ENCODE assay signal across 31 cellular contexts in genomic region chr15:69223083-69223813, GRCh38.
DNase-seq lines count a peak whose midpoint lies in the region; ATAC-seq, FAIRE-seq and TF ChIP-seq lines count a peak whose summit lies in the region.
"Had no signal": no experiment of that assay in that cellular context is flagged by ENCODE, and none has a peak within 500 bp of the region (broad histone marks: within the 10 kb centered on the region; RNA-seq: fewer than 3 reads in every experiment).

No MANE protein-coding gene starts in this region.

- H3K27ac ChIP-seq in HepG2 (ENCODE audit: extremely low read length, insufficient read depth, low read length) (no peak overlapping the region), right lobe of liver (no peak overlapping the region), HEK293 (ENCODE audit: extremely low read depth, low read depth, low read length) (no peak overlapping the region)
- H3K27ac ChIP-seq: 22Rv1; A549; BLaER1; BLaER1 treated with 17β-estradiol and CSF1 and Interleukin-3, amounts not matched to agents 10 nM and 100 nM; C4-2B had no signal

- H3K79me2 ChIP-seq in HepG2 (ENCODE audit: insufficient read depth, low read length) = no peaks in the 10 kb centered on the region

- 95% methylated on average over 4 of the region's 4 CpGs for WGBS in HepG2 (ENCODE audit: low lambda C conversion rate)
- 88% methylated on average over 3 of the region's 4 CpGs for WGBS in right lobe of liver (ENCODE audit: insufficient coverage, low coverage, low lambda C conversion rate, missing lambda C conversion rate)

- intact Hi-C loops in HepG2 (cut with micrococcal nuclease; ENCODE audit: unreplicated experiment) (no loop called here), right lobe of liver (cut with DNase I) (no loop called here)

- H3K4me3 ChIP-seq in HepG2 (replicated peaks in 1 of 3; ENCODE audit: insufficient read depth in 1 of 3, low read depth in 2 of 3, low read length in 3 of 3) = no peak overlapping the region
- H3K4me3 ChIP-seq in right lobe of liver = no peak overlapping the region
- H3K4me3 ChIP-seq in HEK293 (ENCODE audit: low read depth, low read length) = no peak overlapping the region
- H3K4me3 ChIP-seq: A549; BLaER1; BLaER1 treated with 17β-estradiol and CSF1 and Interleukin-3, amounts not matched to agents 10 nM and 100 nM had no signal

- POLR2A ChIA-PET in HepG2 (lab: Yijun Ruan, JAX) (no interaction called here), HEK293 (lab: Yijun Ruan, JAX) (no interaction called here)

- H2AFZ ChIP-seq in HepG2 (ENCODE audit: low read length) = no peak overlapping the region

- H3K4me1 ChIP-seq in HepG2 (ENCODE audit: insufficient read depth, low read length) (peaks cover 61% of the 10 kb centered on the region), right lobe of liver (peaks cover 0 to 28% (median 11%) of the 10 kb centered on the region in 4 donors), HEK293 (ENCODE audit: control insufficient read depth, insufficient read depth, low read length) (no peaks in the 10 kb centered on the region)
- H3K4me1 ChIP-seq: BE2C; BLaER1; BLaER1 treated with 17β-estradiol and CSF1 and Interleukin-3, amounts not matched to agents 10 nM and 100 nM had no signal

- in situ Hi-C loops in HepG2 (cut with HindIII; ENCODE audit: extremely low pct_ligation_motif_present, low pct_unique_long_range_greater_than_20kb) = loop anchor here (5.0 kb wide), 2 partner anchors 61 to 166 kb away; partner anchors contain the start of gene GLCE

- no peak for TF ChIP-seq RAD21 in HepG2 (CRISPR knock-in tag; IDR thresholded peaks at IDR 0.05)

- TF ChIP-seq CTCF in HepG2 (CRISPR knock-in tag; IDR thresholded peaks at IDR 0.05) = no peak
- TF ChIP-seq CTCF in right lobe of liver (IDR thresholded peaks at IDR 0.05) = no peak
- TF ChIP-seq CTCF in HEK293 (tag by site-specific recombination; IDR thresholded peaks at IDR 0.05) = no peak

- CTCF ChIA-PET in HepG2 (lab: Yijun Ruan, JAX; ENCODE audit: low intra/inter-chr PET ratio, low total read pairs) = interaction anchor here (1.1 kb wide), 1 partner anchor 164 kb away, joined by 3 read pairs; no protein-coding TSS in a partner anchor
- CTCF ChIA-PET in HEK293 (lab: Yijun Ruan, JAX) = interaction anchor here (0.7 to 6.6 kb wide), 4 partner anchors 10 to 165 kb away, joined by 3 to 61 read pairs (median 4); no protein-coding TSS in a partner anchor

- H3K27me3 ChIP-seq in HepG2 (ENCODE audit: control insufficient read depth in 1 of 2, insufficient read depth in 2 of 2, low read length in 2 of 2) (no peaks in the 10 kb centered on the region), right lobe of liver (no peaks in the 10 kb centered on the region)
- H3K27me3 ChIP-seq: BE2C; BLaER1; BLaER1 treated with 17β-estradiol and CSF1 and Interleukin-3, amounts not matched to agents 10 nM and 100 nM had no signal

- no peak for FAIRE-seq in HepG2 (lab: Jason Lieb, UNC)
- FAIRE-seq: A204.1, D721Med had no signal

- TF ChIP-seq EP300 in HepG2 (IDR thresholded peaks at IDR 0.05; ENCODE audit: low read depth in 2 of 2, low read length in 2 of 2) (no peak), HepG2 (CRISPR knock-in tag; IDR thresholded peaks at IDR 0.05; ENCODE audit: borderline replicate concordance) (no peak)

- no peak overlapping the region for H3K9ac ChIP-seq in HepG2 (ENCODE audit: insufficient read depth, low read depth, low read length)
- H3K9ac ChIP-seq: BLaER1; BLaER1 treated with 17β-estradiol and CSF1 and Interleukin-3, amounts not matched to agents 10 nM and 100 nM had no signal

- TF ChIP-seq POLR2A in HepG2 (IDR thresholded peaks at IDR 0.05; ENCODE audit: insufficient read depth in 1 of 2, low read depth in 2 of 2, low read length in 2 of 2) (no peak), right lobe of liver (IDR thresholded peaks at IDR 0.05) (no peak)

- H4K20me1 ChIP-seq in HepG2 (ENCODE audit: insufficient read depth, low read length) = no peaks in the 10 kb centered on the region
- H4K20me1 ChIP-seq: BLaER1; BLaER1 treated with 17β-estradiol and CSF1 and Interleukin-3, amounts not matched to agents 10 nM and 100 nM had no signal

- H3K9me3 ChIP-seq in HepG2 (ENCODE audit: low read length) (peaks cover 9% of the 10 kb centered on the region; the same call in 1 of the 2 replicates), right lobe of liver (no peaks in the 10 kb centered on the region), HEK293 (ENCODE audit: control insufficient read depth, insufficient read depth, low read depth, low read length) (peaks cover 3% of the 10 kb centered on the region; the same call in 1 of the 2 replicates)
- H3K9me3 ChIP-seq: BE2C had no signal

- H3K36me3 ChIP-seq in HepG2 (replicated peaks in 1 of 2; ENCODE audit: control insufficient read depth in 1 of 2, insufficient read depth in 2 of 2, low read length in 2 of 2) (no peaks in the 10 kb centered on the region), right lobe of liver (no peaks in the 10 kb centered on the region), HEK293 (ENCODE audit: control insufficient read depth in 2 of 2, insufficient read depth in 1 of 2, low read length in 2 of 2) (peaks cover 0 to 5% of the 10 kb centered on the region in 2 experiments; a peak in 2 of 3 replicates)
- H3K36me3 ChIP-seq: BE2C had no signal

- H3K4me2 ChIP-seq in HepG2 (ENCODE audit: low read depth, low read length) = no peak overlapping the region
- H3K4me2 ChIP-seq: A549; BLaER1; BLaER1 treated with 17β-estradiol and CSF1 and Interleukin-3, amounts not matched to agents 10 nM and 100 nM had no signal

- DNase-seq in HepG2 (ENCODE audit: low spot score) (no peak), right lobe of liver (no peak), SIG-M5 (lab: John Stamatoyannopoulos, UW) (no peak)
- DNase-seq: 8988T; ACHN; AML-193; BE2C; C1 segment of cervical spinal cord; Caco-2; Calu3; CD4-positive, alpha-beta memory T cell; CD4-positive, alpha-beta T cell; CD4-positive, CD25-positive, alpha-beta regulatory T cell; CD8-positive, alpha-beta memory T cell; CD8-positive, alpha-beta T cell; COR-L47; DMS 273 treated with DMSO at 0.1 percent for 48 hours; DMS153; DMS53; DMS79; DMS79 treated with DMSO at 0.1 percent for 48 hours; DND-41; EL had no signal

- BruUV-seq in HepG2 (replicated peaks; lab: Mats Ljungman, UMichigan) = no TSS peak

- ATAC-seq in HepG2 (no peak), right lobe of liver (no peak)
- ATAC-seq: A549; CD8-positive, alpha-beta T cell had no signal

TF ChIP-seq in HepG2, 621 proteins besides CTCF, POLR2A, EP300 and RAD21:
- TF ChIP-seq ZNF7 (CRISPR knock-in tag; IDR thresholded peaks at IDR 0.05) (no peak), ZNF337 (CRISPR knock-in tag; IDR thresholded peaks at IDR 0.05; ENCODE audit: borderline replicate concordance, low read depth) (peak; percentile 90; the same call in 1 of the 2 replicates), POGZ (CRISPR knock-in tag; IDR thresholded peaks at IDR 0.05) (no peak), NAIF1 (CRISPR knock-in tag; IDR thresholded peaks at IDR 0.05; ENCODE audit: borderline replicate concordance) (no peak)

TF ChIP-seq in HEK293, 187 proteins besides CTCF, POLR2A, EP300 and RAD21 (continues in another document):
- 0 out of 2 replicates have a peak, but pooled peaks have one; percentile 40 for TF ChIP-seq ZBTB6 (tag by site-specific recombination; IDR thresholded peaks at IDR 0.05)
- no peak for TF ChIP-seq GLI4 (tag by site-specific recombination; IDR thresholded peaks at IDR 0.05)
- TF ChIP-seq ZNF621 (tag by site-specific recombination; IDR thresholded peaks at IDR 0.05) = no peak
- no peak for TF ChIP-seq ZBTB26 (tag by site-specific recombination; optimal IDR thresholded peaks at IDR 0.05)
- peak; percentile 97 for TF ChIP-seq SETDB1 (IDR thresholded peaks at IDR 0.05; ENCODE audit: insufficient read length, low read length)
- TF ChIP-seq HOXC10 (CRISPR knock-in tag; IDR thresholded peaks at IDR 0.05) = no peak
- no peak for TF ChIP-seq ZNF398 (tag by site-specific recombination; IDR thresholded peaks at IDR 0.05)

Comparison
In these comparisons a context has a peak if more than half of its experiments do, and no peak if none do; other contexts are left out.
1. Of the 63 proteins assayed by ChIP-seq in both HepG2 and HEK293: peak only in HepG2: none; only in HEK293: SETDB1 and ZNF558; in both: none; in neither: 61.